9 cellular contexts compared by ENCODE assay signal in the genomic region with DNA sequence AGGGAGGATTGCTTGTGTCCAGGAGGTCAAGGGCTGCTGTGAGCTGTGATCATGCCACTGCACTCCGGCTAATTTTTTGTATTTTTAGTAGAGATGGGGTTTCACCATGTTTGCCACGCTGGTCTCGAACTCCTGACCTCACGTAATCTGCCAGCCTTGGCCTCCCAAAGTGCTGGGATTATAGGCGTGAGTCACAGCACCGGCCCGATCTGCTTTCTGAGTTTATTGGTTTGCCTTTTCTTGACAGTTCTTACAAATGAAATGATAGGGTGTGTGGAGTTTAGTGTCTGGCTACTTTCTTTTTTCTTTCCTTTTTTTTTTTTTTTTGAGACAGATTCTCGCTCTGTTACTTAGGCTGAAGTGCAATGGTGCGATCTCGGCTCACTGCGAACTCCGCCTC. TPM values are rescaled to one million over a fixed set of nuclear protein-coding genes. Genes with fewer than 3 reads are reported as not detected.
DNase-seq lines count a peak whose midpoint lies in the region; ATAC-seq and TF ChIP-seq lines count a peak whose summit lies in the region.
"Had no signal": no experiment of that assay in that cellular context is flagged by ENCODE, and none has a peak within 500 bp of the region (broad histone marks: within the 10 kb centered on the region; RNA-seq: fewer than 3 reads in every experiment).

No MANE protein-coding gene starts in this region.

- no peak for ATAC-seq in activated T-cell treated with anti-CD3 and anti-CD28 coated beads, Interleukin-2, amount 50 U/mL, for 72 hours (replicated peaks in 1 of 2)
- no peak for ATAC-seq in HG03520 (IDR thresholded peaks at IDR 0.05; ENCODE audit: unreplicated experiment)

- H3K27ac Mint-ChIP-seq in activated T-cell treated with anti-CD3 and anti-CD28 coated beads, Interleukin-2, amount 50 U/mL, for 72 hours, result no peak overlapping the region
- H3K27ac Mint-ChIP-seq in activated T-helper 2 cell treated with anti-CD3 and anti-CD28 coated beads, Interferon-gamma antibody, Interleukin-2, Interleukin-4, amounts not matched to agents 10 μg/mL and 5 μg/mL and 100 μg/mL, durations not matched to agents 14 hours and 24 hours and 36 hours, result no peak overlapping the region
- H3K27ac Mint-ChIP-seq in type B pancreatic cell, result no peak overlapping the region

- H3K27me3 Mint-ChIP-seq in activated T-cell treated with anti-CD3 and anti-CD28 coated beads, Interleukin-2, amount 50 U/mL, for 72 hours (ENCODE audit: low read depth), result no peaks in the 10 kb centered on the region
- no peaks in the 10 kb centered on the region for H3K27me3 Mint-ChIP-seq in activated T-helper 2 cell treated with anti-CD3 and anti-CD28 coated beads, Interferon-gamma antibody, Interleukin-2, Interleukin-4, amounts not matched to agents 10 μg/mL and 5 μg/mL and 100 μg/mL, durations not matched to agents 14 hours and 24 hours and 36 hours (ENCODE audit: low read depth)
- no peaks in the 10 kb centered on the region for H3K27me3 Mint-ChIP-seq in type B pancreatic cell

- no peaks in the 10 kb centered on the region for H3K36me3 ChIP-seq in kidney epithelial cell (ENCODE audit: control insufficient read depth, insufficient read depth, low read length)

- H3K27me3 ChIP-seq in kidney epithelial cell (ENCODE audit: control insufficient read depth, insufficient read depth, low read length), result no peaks in the 10 kb centered on the region

- H3K36me3 Mint-ChIP-seq in activated T-cell treated with anti-CD3 and anti-CD28 coated beads, Interleukin-2, amount 50 U/mL, for 72 hours (ENCODE audit: insufficient read depth in 2 of 2), result peaks cover 0 to 2% of the 10 kb centered on the region in 2 donors
- H3K36me3 Mint-ChIP-seq in activated T-helper 2 cell treated with anti-CD3 and anti-CD28 coated beads, Interferon-gamma antibody, Interleukin-2, Interleukin-4, amounts not matched to agents 10 μg/mL and 5 μg/mL and 100 μg/mL, durations not matched to agents 14 hours and 24 hours and 36 hours (ENCODE audit: low read depth), result peaks cover 5% of the 10 kb centered on the region
- H3K36me3 Mint-ChIP-seq in type B pancreatic cell, result peaks cover 8% of the 10 kb centered on the region

- H3K4me3 Mint-ChIP-seq in activated T-cell treated with anti-CD3 and anti-CD28 coated beads, Interleukin-2, amount 50 U/mL, for 72 hours, result peak overlapping the region; percentile 89 to 92
- peak overlapping the region; percentile 91 for H3K4me3 Mint-ChIP-seq in activated T-helper 2 cell treated with anti-CD3 and anti-CD28 coated beads, Interferon-gamma antibody, Interleukin-2, Interleukin-4, amounts not matched to agents 10 μg/mL and 5 μg/mL and 100 μg/mL, durations not matched to agents 14 hours and 24 hours and 36 hours (ENCODE audit: low read depth)
- H3K4me3 Mint-ChIP-seq in type B pancreatic cell, result peak overlapping the region; percentile 98

- TF ChIP-seq CTCF in kidney epithelial cell (IDR thresholded peaks at IDR 0.05; ENCODE audit: insufficient read depth, low read length, poor library complexity, severe bottlenecking), result no peak
- no peak for TF ChIP-seq CTCF in type B pancreatic cell (conservative IDR thresholded peaks at IDR 0.05)

- peak overlapping the region; percentile 87 for H3K4me3 ChIP-seq in kidney epithelial cell (ENCODE audit: low read depth, low read length)

- H3K4me1 Mint-ChIP-seq in activated T-cell treated with anti-CD3 and anti-CD28 coated beads, Interleukin-2, amount 50 U/mL, for 72 hours (ENCODE audit: low read depth), result peaks cover 32% of the 10 kb centered on the region
- H3K4me1 Mint-ChIP-seq in activated T-helper 2 cell treated with anti-CD3 and anti-CD28 coated beads, Interferon-gamma antibody, Interleukin-2, Interleukin-4, amounts not matched to agents 10 μg/mL and 5 μg/mL and 100 μg/mL, durations not matched to agents 14 hours and 24 hours and 36 hours (ENCODE audit: low read depth), result peaks cover 9% of the 10 kb centered on the region
- H3K4me1 Mint-ChIP-seq in type B pancreatic cell (ENCODE audit: unreplicated experiment), result peaks cover 14% of the 10 kb centered on the region

- intact Hi-C loops in activated T-helper 2 cell treated with anti-CD3 and anti-CD28 coated beads, Interferon-gamma antibody, Interleukin-2, Interleukin-4, amounts not matched to agents 10 μg/mL and 5 μg/mL and 100 μg/mL, durations not matched to agents 14 hours and 24 hours and 36 hours (cut with micrococcal nuclease), result loop anchor here (2.0 to 5.0 kb wide), 2 partner anchors 46 to 75 kb away; a partner anchor contains a TSS

- no peak for DNase-seq in activated T-cell treated with anti-CD3 and anti-CD28 coated beads, Interleukin-2, amount 50 U/mL, for 72 hours
- DNase-seq in activated T-cell treated with anti-CD3 and anti-CD28 coated beads for 4 hours (no peak), kidney epithelial cell (ENCODE audit: low read depth) (no peak), type B pancreatic cell (ENCODE audit: extremely low spot score, unreplicated experiment) (no peak), SKM-1 treated with dmso at 0.1 percent for 144 hours (lab: John Stamatoyannopoulos, UW; ENCODE audit: unreplicated experiment) (no peak), NCI-H1417 (lab: John Stamatoyannopoulos, UW) (no peak)
- DNase-seq in activated T-helper 2 cell treated with anti-CD3 and anti-CD28 coated beads, Interferon-gamma antibody, Interleukin-2, Interleukin-4, amounts not matched to agents 10 μg/mL and 5 μg/mL and 100 μg/mL, durations not matched to agents 14 hours and 24 hours and 36 hours (ENCODE audit: low spot score), result no peak
- DNase-seq: stimulated activated naive CD4-positive, alpha-beta T cell had no signal

- no peaks in the 10 kb centered on the region for H3K9me3 Mint-ChIP-seq in activated T-cell treated with anti-CD3 and anti-CD28 coated beads, Interleukin-2, amount 50 U/mL, for 72 hours
- H3K9me3 Mint-ChIP-seq in activated T-helper 2 cell treated with anti-CD3 and anti-CD28 coated beads, Interferon-gamma antibody, Interleukin-2, Interleukin-4, amounts not matched to agents 10 μg/mL and 5 μg/mL and 100 μg/mL, durations not matched to agents 14 hours and 24 hours and 36 hours, result no peaks in the 10 kb centered on the region
- H3K9me3 Mint-ChIP-seq in type B pancreatic cell, result no peaks in the 10 kb centered on the region

RNA-seq across cellular contexts. Expression of a gene that starts 0.8 kb away (rescaled TPM):
- total RNA-seq in activated T-cell treated with anti-CD3 and anti-CD28 coated beads, Interleukin-2, amount 50 U/mL, for 72 hours, result 1 to 10 TPM; 3.0 to 3.4 TPM
- 3.8 and 3.9 TPM in 2 replicates for total RNA-seq in activated T-helper 2 cell treated with anti-CD3 and anti-CD28 coated beads, Interferon-gamma antibody, Interleukin-2, Interleukin-4, amounts not matched to agents 10 μg/mL and 5 μg/mL and 100 μg/mL, durations not matched to agents 14 hours and 24 hours and 36 hours
- total RNA-seq in kidney epithelial cell, result 2.5 and 2.7 TPM in 2 replicates
- total RNA-seq in type B pancreatic cell (ENCODE audit: low replicate concordance), result 4.3 and 8.5 TPM in 2 replicates

RNA-seq across cellular contexts. Expression of a gene that starts 1.1 kb away (rescaled TPM):
- total RNA-seq in activated T-cell treated with anti-CD3 and anti-CD28 coated beads, Interleukin-2, amount 50 U/mL, for 72 hours, result not detected
- not detected in 2 replicates for total RNA-seq in activated T-helper 2 cell treated with anti-CD3 and anti-CD28 coated beads, Interferon-gamma antibody, Interleukin-2, Interleukin-4, amounts not matched to agents 10 μg/mL and 5 μg/mL and 100 μg/mL, durations not matched to agents 14 hours and 24 hours and 36 hours
- not detected in 2 replicates for total RNA-seq in kidney epithelial cell
- not detected in 2 replicates for total RNA-seq in type B pancreatic cell (ENCODE audit: low replicate concordance)

RNA-seq across cellular contexts. Expression of a gene that starts 25.3 kb away (rescaled TPM):
- 10 to 100 TPM; 29.4 to 34.8 TPM for total RNA-seq in activated T-cell treated with anti-CD3 and anti-CD28 coated beads, Interleukin-2, amount 50 U/mL, for 72 hours
- 36.9 and 40.6 TPM in 2 replicates for total RNA-seq in activated T-helper 2 cell treated with anti-CD3 and anti-CD28 coated beads, Interferon-gamma antibody, Interleukin-2, Interleukin-4, amounts not matched to agents 10 μg/mL and 5 μg/mL and 100 μg/mL, durations not matched to agents 14 hours and 24 hours and 36 hours
- 11.1 and 16.0 TPM in 2 replicates for total RNA-seq in kidney epithelial cell
- total RNA-seq in type B pancreatic cell (ENCODE audit: low replicate concordance), result 46.6 and 48.7 TPM in 2 replicates

RNA-seq across cellular contexts. Expression of a gene that starts 45.2 kb away (rescaled TPM):
- total RNA-seq in activated T-cell treated with anti-CD3 and anti-CD28 coated beads, Interleukin-2, amount 50 U/mL, for 72 hours, result 10 to 100 TPM; 54.8 to 59.6 TPM
- total RNA-seq in activated T-helper 2 cell treated with anti-CD3 and anti-CD28 coated beads, Interferon-gamma antibody, Interleukin-2, Interleukin-4, amounts not matched to agents 10 μg/mL and 5 μg/mL and 100 μg/mL, durations not matched to agents 14 hours and 24 hours and 36 hours, result 79.1 and 82.3 TPM in 2 replicates
- total RNA-seq in kidney epithelial cell, result 10.3 and 17.2 TPM in 2 replicates
- total RNA-seq in type B pancreatic cell (ENCODE audit: low replicate concordance), result 61.0 and 70.8 TPM in 2 replicates
